Comparison of ENCODE assay signal across 13 cellular contexts in genomic region chr10:71222541-71223364, GRCh38. TPM values are rescaled to one million over a fixed set of nuclear protein-coding genes. Genes with fewer than 3 reads are reported as not detected.
A peak's percentile ranks its signal among the peaks of the same experiment; 100 is the strongest.
DNase-seq lines count a peak whose midpoint lies in the region; ATAC-seq, FAIRE-seq and TF ChIP-seq lines count a peak whose summit lies in the region.
"Had no signal": no experiment of that assay in that cellular context is flagged by ENCODE, and none has a peak within 500 bp of the region (broad histone marks: within the 10 kb centered on the region; RNA-seq: fewer than 3 reads in every experiment).

No MANE protein-coding gene starts in this region.

- no peak for TF ChIP-seq CTCF in AG04450 (IDR thresholded peaks at IDR 0.05; ENCODE audit: low read depth, low read length)
- no peak for TF ChIP-seq CTCF in HepG2 (CRISPR knock-in tag; IDR thresholded peaks at IDR 0.05)
- no peak for TF ChIP-seq CTCF in gastroesophageal sphincter (IDR thresholded peaks at IDR 0.05)

- 69 to 73% methylated on average over 11 of the region's 11 CpGs for WGBS in GM23248 (ENCODE audit: low coverage in 1 of 2, low lambda C conversion rate in 2 of 2, missing lambda C conversion rate in 2 of 2), 2 experiments
- WGBS in HepG2 (ENCODE audit: low lambda C conversion rate) = 23% methylated on average over 7 of the region's 11 CpGs
- WGBS in gastroesophageal sphincter (ENCODE audit: low coverage in 1 of 2), 2 donors = 64 to 75% methylated on average over 2 to 4 of the region's 11 CpGs

- no peak for TF ChIP-seq RAD21 in HepG2 (CRISPR knock-in tag; IDR thresholded peaks at IDR 0.05)

- H3K4me1 ChIP-seq in GM23248 (ENCODE audit: insufficient read depth) (peaks cover 9% of the 10 kb centered on the region), HepG2 (ENCODE audit: insufficient read depth, low read length) (no peaks in the 10 kb centered on the region), gastroesophageal sphincter (peaks cover 0 to 7% (median 0%) of the 10 kb centered on the region in 3 donors)

- intact Hi-C loops in HepG2 (cut with micrococcal nuclease; ENCODE audit: unreplicated experiment) = no loop called here

- H3K79me2 ChIP-seq in GM23248 (ENCODE audit: insufficient read depth) = no peaks in the 10 kb centered on the region
- no peaks in the 10 kb centered on the region for H3K79me2 ChIP-seq in HepG2 (ENCODE audit: insufficient read depth, low read length)

- DNase-seq in AG04450 (ENCODE audit: low read depth, low spot score) = no peak
- peak; percentile 76 for DNase-seq in GM23248
- no peak for DNase-seq in HepG2 (ENCODE audit: low spot score)
- no peak for DNase-seq in NCI-H1105 treated with DMSO at 0.1 percent for 48 hours (lab: John Stamatoyannopoulos, UW)
- DNase-seq: activated CD8-positive, alpha-beta memory T cell treated with anti-CD3 and anti-CD28 coated beads for 24 hours; foreskin keratinocyte; NCI-H1417 treated with DMSO at 0.1 percent for 48 hours; SHP77 treated with DMSO at 0.1 percent for 48 hours had no signal

- FAIRE-seq in HepG2 (lab: Jason Lieb, UNC) = no peak

- H3K4me3 ChIP-seq in AG04450 (ENCODE audit: low read depth, low read length) = no peak overlapping the region
- H3K4me3 ChIP-seq in GM23248 = no peak overlapping the region
- H3K4me3 ChIP-seq in HepG2 (replicated peaks in 1 of 3; ENCODE audit: insufficient read depth in 1 of 3, low read depth in 2 of 3, low read length in 3 of 3) = no peak overlapping the region
- H3K4me3 ChIP-seq in gastroesophageal sphincter = no peak overlapping the region
- H3K4me3 ChIP-seq: body of pancreas had no signal

- TF ChIP-seq EP300 in HepG2 (IDR thresholded peaks at IDR 0.05; ENCODE audit: low read depth in 2 of 2, low read length in 2 of 2) (no peak), HepG2 (CRISPR knock-in tag; IDR thresholded peaks at IDR 0.05; ENCODE audit: borderline replicate concordance) (no peak), gastroesophageal sphincter (IDR thresholded peaks at IDR 0.05) (no peak)

- in situ Hi-C loops in GM23248 (cut with MboI) (no loop called here), HepG2 (cut with HindIII; ENCODE audit: extremely low pct_ligation_motif_present, low pct_unique_long_range_greater_than_20kb) (no loop called here)

- no peak overlapping the region for H3K4me2 ChIP-seq in GM23248 (ENCODE audit: unreplicated experiment)
- no peak overlapping the region for H3K4me2 ChIP-seq in HepG2 (ENCODE audit: low read depth, low read length)

- H3K27ac ChIP-seq in AG04450 (ENCODE audit: low read depth, low read length) (peak overlapping the region; percentile 31), GM23248 (no peak overlapping the region), angular gyrus (ENCODE audit: low read depth, low read length) (peak overlapping the region; percentile 25), HepG2 (ENCODE audit: extremely low read length, insufficient read depth, low read length) (no peak overlapping the region), gastroesophageal sphincter (no peak overlapping the region)
- H3K27ac ChIP-seq: body of pancreas, foreskin keratinocyte had no signal

- CTCF ChIA-PET in AG04450 (lab: Charles Lee) = interaction anchor here (0.5 to 2.4 kb wide), 4 partner anchors 14 to 611 kb away, joined by 3 to 7 read pairs (median 6); no protein-coding TSS in a partner anchor
- CTCF ChIA-PET in HepG2 (lab: Yijun Ruan, JAX; ENCODE audit: low intra/inter-chr PET ratio, low total read pairs) = no interaction called here

- H3K9ac ChIP-seq in GM23248 = no peak overlapping the region
- no peak overlapping the region for H3K9ac ChIP-seq in HepG2 (ENCODE audit: insufficient read depth, low read depth, low read length)

- H3K9me3 ChIP-seq in AG04450 (ENCODE audit: control insufficient read depth, insufficient read depth, low read length) (no peaks in the 10 kb centered on the region), GM23248 (ENCODE audit: low read depth) (no peaks in the 10 kb centered on the region), HepG2 (ENCODE audit: low read length) (no peaks in the 10 kb centered on the region), gastroesophageal sphincter (no peaks in the 10 kb centered on the region)
- H3K9me3 ChIP-seq: body of pancreas had no signal

- H4K20me1 ChIP-seq in GM23248 (ENCODE audit: insufficient read depth) (no peaks in the 10 kb centered on the region), HepG2 (ENCODE audit: insufficient read depth, low read length) (no peaks in the 10 kb centered on the region)

- no TSS peak for BruUV-seq in HepG2 (replicated peaks; lab: Mats Ljungman, UMichigan)

- ATAC-seq in HepG2 (peak; percentile 85), GM21390 (IDR thresholded peaks at IDR 0.05; ENCODE audit: unreplicated experiment) (no peak), gastroesophageal sphincter (no peak), GM19023 (IDR thresholded peaks at IDR 0.05; ENCODE audit: unreplicated experiment) (no peak)
- ATAC-seq: body of pancreas, foreskin keratinocyte had no signal

- no peaks in the 10 kb centered on the region for H3K9me2 ChIP-seq in GM23248 (ENCODE audit: insufficient read depth)

- no peak for TF ChIP-seq POLR2A in HepG2 (IDR thresholded peaks at IDR 0.05; ENCODE audit: insufficient read depth in 1 of 2, low read depth in 2 of 2, low read length in 2 of 2)
- no peak for TF ChIP-seq POLR2A in gastroesophageal sphincter (IDR thresholded peaks at IDR 0.05)

- no peaks in the 10 kb centered on the region for H3K27me3 ChIP-seq in AG04450 (ENCODE audit: control insufficient read depth, insufficient read depth, low read length)
- H3K27me3 ChIP-seq in GM23248 (replicated peaks; ENCODE audit: insufficient read depth) = no peaks in the 10 kb centered on the region
- peaks cover 4 to 16% of the 10 kb centered on the region in 2 experiments; a peak in 4 of 5 replicates for H3K27me3 ChIP-seq in HepG2 (ENCODE audit: control insufficient read depth in 1 of 2, insufficient read depth in 2 of 2, low read length in 2 of 2)
- no peaks in the 10 kb centered on the region for H3K27me3 ChIP-seq in gastroesophageal sphincter
- H3K27me3 ChIP-seq: body of pancreas had no signal

- POLR2A ChIA-PET in AG04450 (lab: Yijun Ruan, JAX) = interaction anchor here (1.0 kb wide), 1 partner anchor 11 kb away, joined by 3 read pairs; no protein-coding TSS in a partner anchor
- POLR2A ChIA-PET in HepG2 (lab: Yijun Ruan, JAX) = no interaction called here

- H3F3A ChIP-seq in GM23248 (ENCODE audit: insufficient read depth) = no peaks in the 10 kb centered on the region; the same call in 1 of the 2 replicates

- H2AFZ ChIP-seq in GM23248 (no peak overlapping the region), HepG2 (ENCODE audit: low read length) (no peak overlapping the region)

- H3K36me3 ChIP-seq in GM23248 (ENCODE audit: low read depth) (no peaks in the 10 kb centered on the region), HepG2 (replicated peaks in 1 of 2; ENCODE audit: control insufficient read depth in 1 of 2, insufficient read depth in 2 of 2, low read length in 2 of 2) (no peaks in the 10 kb centered on the region), gastroesophageal sphincter (no peaks in the 10 kb centered on the region)

TF ChIP-seq in HepG2, 621 proteins besides CTCF, POLR2A, EP300 and RAD21:
- TF ChIP-seq, protein P1, sequence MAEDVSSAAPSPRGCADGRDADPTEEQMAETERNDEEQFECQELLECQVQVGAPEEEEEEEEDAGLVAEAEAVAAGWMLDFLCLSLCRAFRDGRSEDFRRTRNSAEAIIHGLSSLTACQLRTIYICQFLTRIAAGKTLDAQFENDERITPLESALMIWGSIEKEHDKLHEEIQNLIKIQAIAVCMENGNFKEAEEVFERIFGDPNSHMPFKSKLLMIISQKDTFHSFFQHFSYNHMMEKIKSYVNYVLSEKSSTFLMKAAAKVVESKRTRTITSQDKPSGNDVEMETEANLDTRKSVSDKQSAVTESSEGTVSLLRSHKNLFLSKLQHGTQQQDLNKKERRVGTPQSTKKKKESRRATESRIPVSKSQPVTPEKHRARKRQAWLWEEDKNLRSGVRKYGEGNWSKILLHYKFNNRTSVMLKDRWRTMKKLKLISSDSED (CRISPR knock-in tag; IDR thresholded peaks at IDR 0.05) = no peak
- TF ChIP-seq ZNF724P (CRISPR knock-in tag; IDR thresholded peaks at IDR 0.05; ENCODE audit: borderline replicate concordance) = no peak

RNA-seq across cellular contexts. Expression of gene UNC5B, which starts 10.4 kb away (rescaled TPM):
- polyA plus RNA-seq in AG04450 (2011; rRNA removed) (8.1 and 10.2 TPM in 2 replicates), GM23248 (2016; fragmentation: Nextera tagmentation; extraction: Ambion mirVana) (2.7 and 3.0 TPM in 2 replicates), HepG2 (2011; rRNA removed) (0.07 and 0.13 TPM in 2 replicates)
- 9.0 and 10.9 TPM in 2 replicates for polyA minus RNA-seq in AG04450 (2011; rRNA and poly(A)+ RNA removed)
- 6.4 and 6.5 TPM in 2 replicates for total RNA-seq in GM23248 (2014; rRNA removed; shearing (Covaris generic))
- total RNA-seq in HepG2 (2016; rRNA removed; fragmentation: Illumina TruSeq; extraction: Trizol) (0.07 TPM in 1 of 2 replicates, not detected in the other), gastroesophageal sphincter (1 to 10 TPM; 2.2 to 3.7 (median 3.2) TPM)
- not detected in 2 replicates for total RNA-seq in HepG2 (2016; cell fraction: cytosol; rRNA removed; fragmentation: Illumina TruSeq; extraction: Trizol; ENCODE audit: low read depth)
- total RNA-seq in HepG2 (2016; cell fraction: insoluble cytoplasmic fraction; rRNA removed; fragmentation: Illumina TruSeq; extraction: Trizol) = 0.04 TPM in 1 of 2 replicates, not detected in the other
- total RNA-seq in HepG2 (2016; cell fraction: membrane; rRNA removed; fragmentation: Illumina TruSeq; extraction: Trizol) = not detected in 2 replicates
- 0.06 TPM in 2 replicates for total RNA-seq in HepG2 (2016; cell fraction: nucleus; rRNA removed; fragmentation: Illumina TruSeq; extraction: Trizol)
- 0.05 and 0.08 TPM in 2 replicates for polyA plus RNA-seq in HepG2 (2011; cell fraction: cytosol; rRNA removed)
- 0.21 and 0.24 TPM in 2 replicates for polyA plus RNA-seq in HepG2 (2011; cell fraction: nucleus; rRNA removed)
- 0.13 and 0.21 TPM in 2 replicates for polyA plus RNA-seq in HepG2 (2012)
- polyA plus RNA-seq in HepG2 (2016; cell fraction: cytosol; fragmentation: Illumina TruSeq; extraction: Trizol; ENCODE audit: low read depth) = not detected in 2 replicates
- polyA plus RNA-seq in HepG2 (2016; cell fraction: insoluble cytoplasmic fraction; fragmentation: Illumina TruSeq; extraction: Trizol; ENCODE audit: low read depth) = 0.04 TPM in 1 of 2 replicates, not detected in the other
- polyA plus RNA-seq in HepG2 (2016; cell fraction: membrane; fragmentation: Illumina TruSeq; extraction: Trizol; ENCODE audit: low read depth) = 0.02 TPM in 1 of 2 replicates, not detected in the other
- polyA plus RNA-seq in HepG2 (2016; cell fraction: nucleus; fragmentation: Illumina TruSeq; extraction: Trizol; ENCODE audit: insufficient read depth, low read depth) = 0.07 and 0.16 TPM in 2 replicates
- 0.38 and 7.2 TPM in 2 replicates for polyA minus RNA-seq in HepG2 (2011; rRNA and poly(A)+ RNA removed; ENCODE audit: low replicate concordance)
- 0.10 TPM in 1 of 2 replicates, not detected in the other for polyA minus RNA-seq in HepG2 (2011; cell fraction: cytosol; rRNA and poly(A)+ RNA removed)
- polyA minus RNA-seq in HepG2 (2011; cell fraction: nucleus; rRNA and poly(A)+ RNA removed) = 0.12 and 0.13 TPM in 2 replicates

Comparison
In these comparisons a context has a peak if more than half of its experiments do, and no peak if none do; other contexts are left out.
1. H3K27ac ChIP-seq: peak in AG04450 (single experiment) and angular gyrus (single experiment); none in GM23248 (single experiment), HepG2 (single experiment) and gastroesophageal sphincter (0 of 4).